Comparison of ENCODE assay signal across 9 cellular contexts in the genomic region with DNA sequence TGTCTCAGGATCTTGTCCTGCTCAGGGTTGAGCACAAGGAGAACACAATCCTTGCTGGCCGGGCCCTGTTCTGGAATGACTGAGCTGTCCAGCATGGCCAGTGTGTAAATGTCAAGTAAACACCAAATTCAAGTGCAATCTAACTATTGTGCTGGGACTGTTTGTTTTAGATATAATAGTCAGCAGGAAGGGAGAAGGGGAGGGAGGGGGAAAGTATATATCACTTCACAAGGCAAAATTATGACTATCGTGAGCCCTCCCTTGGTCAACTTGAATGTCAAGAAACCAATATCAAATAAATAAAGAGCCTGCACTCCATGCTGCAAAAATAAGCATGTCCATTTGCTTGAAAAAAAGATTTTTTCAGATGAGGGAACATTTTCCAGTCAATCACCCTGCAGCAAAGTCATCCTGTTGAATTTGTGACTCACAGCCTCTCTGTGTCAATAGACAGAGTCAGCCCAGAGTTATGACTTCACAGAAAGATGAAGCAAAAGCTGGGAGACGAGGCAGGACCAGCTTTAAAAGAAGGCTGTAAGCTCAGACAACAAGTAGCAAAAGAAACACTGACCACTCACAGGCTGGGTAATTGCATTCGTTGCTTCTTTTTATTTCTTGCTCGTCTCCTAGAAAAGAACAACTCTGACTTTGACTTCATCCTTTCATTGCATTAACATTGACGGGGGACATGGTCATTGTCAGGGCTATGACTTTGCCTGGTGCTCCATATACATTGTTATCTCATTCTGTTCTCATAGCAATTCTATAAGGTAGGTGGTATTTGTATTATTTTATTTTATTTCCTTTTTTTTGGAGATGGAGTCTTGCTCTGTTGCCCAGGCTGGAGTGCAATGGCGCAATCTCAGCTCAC. TPM values are rescaled to one million over a fixed set of nuclear protein-coding genes. Genes with fewer than 3 reads are reported as not detected.
DNase-seq lines count a peak whose midpoint lies in the region; ATAC-seq and TF ChIP-seq lines count a peak whose summit lies in the region.
"Had no signal": no experiment of that assay in that cellular context is flagged by ENCODE, and none has a peak within 500 bp of the region (broad histone marks: within the 10 kb centered on the region; RNA-seq: fewer than 3 reads in every experiment).

No MANE protein-coding gene starts in this region.

- H3K4me3 Mint-ChIP-seq in T-helper 17 cell: no peak overlapping the region
- H3K4me3 Mint-ChIP-seq: activated CD4-positive, alpha-beta memory T cell treated with anti-CD3 and anti-CD28 coated beads for 36 hours had no signal

- POLR2A ChIA-PET in Panc1 (lab: Charles Lee): interaction anchor here (0.5 kb wide), 1 partner anchor 202 kb away, joined by 8 read pairs; no protein-coding TSS in a partner anchor

- TF ChIP-seq CTCF in Panc1 (IDR thresholded peaks at IDR 0.05): no peak

- peaks cover 13% of the 10 kb centered on the region for H3K4me1 ChIP-seq in Panc1 (ENCODE audit: control insufficient read depth, insufficient read depth, low read length)

- no peaks in the 10 kb centered on the region for H3K36me3 Mint-ChIP-seq in T-helper 17 cell (ENCODE audit: low read depth)
- H3K36me3 Mint-ChIP-seq: activated CD4-positive, alpha-beta memory T cell treated with anti-CD3 and anti-CD28 coated beads for 36 hours had no signal

- H3K36me3 ChIP-seq in Panc1 (ENCODE audit: control insufficient read depth, insufficient read depth, low read length): no peaks in the 10 kb centered on the region

- H3K27me3 ChIP-seq in Panc1 (ENCODE audit: control insufficient read depth, insufficient read depth, low read length): no peaks in the 10 kb centered on the region

- no peaks in the 10 kb centered on the region for H3K4me1 Mint-ChIP-seq in T-helper 17 cell

- CTCF ChIA-PET in Panc1 (lab: Charles Lee): no interaction called here

- H3K9me3 ChIP-seq in Panc1 (ENCODE audit: control insufficient read depth, insufficient read depth, low read depth, low read length) (no peaks in the 10 kb centered on the region), T-helper 17 cell (ENCODE audit: control insufficient read depth, low read length, poor library complexity, severe bottlenecking) (no peaks in the 10 kb centered on the region)

- peak overlapping the region in 1 of 2 experiments; percentile 7; a peak in 2 of 4 replicates for H3K4me3 ChIP-seq in Panc1 (ENCODE audit: low read depth in 2 of 2, low read length in 2 of 2)

- peaks cover 16% of the 10 kb centered on the region for H3K27me3 Mint-ChIP-seq in T-helper 17 cell
- H3K27me3 Mint-ChIP-seq: activated CD4-positive, alpha-beta memory T cell treated with anti-CD3 and anti-CD28 coated beads for 36 hours had no signal

- H3K27ac Mint-ChIP-seq in T-helper 17 cell: no peak overlapping the region
- H3K27ac Mint-ChIP-seq: activated CD4-positive, alpha-beta memory T cell treated with anti-CD3 and anti-CD28 coated beads for 36 hours had no signal

- in situ Hi-C loops in Panc1 (cut with HindIII; ENCODE audit: low pct_unique_long_range_greater_than_20kb, low sequenced_read_pairs): no loop called here

- ATAC-seq in Panc1: peak; percentile 96
- no peak for ATAC-seq in T-helper 17 cell

- intact Hi-C loops in Panc1 (cut with micrococcal nuclease; ENCODE audit: unreplicated experiment): no loop called here

- BruUV-seq in Panc1 (replicated peaks; lab: Mats Ljungman, UMichigan): no TSS peak

- DNase-seq in ELR (ENCODE audit: low read depth) (peak; percentile 87), Panc1 (ENCODE audit: low read depth, low spot score) (peak; percentile 76), fibroblast of gingiva (ENCODE audit: low read depth) (peak; percentile 90), renal cortical epithelial cell (ENCODE audit: low read depth) (peak; percentile 92), SKM-1 treated with dmso at 0.1 percent for 144 hours (lab: John Stamatoyannopoulos, UW; ENCODE audit: unreplicated experiment) (no peak), COR-L47 (lab: John Stamatoyannopoulos, UW) (no peak), T-helper 17 cell (no peak)
- DNase-seq in activated naive CD4-positive, alpha-beta T cell treated with Interleukin-2 at 50 U/mL for 16 hours: no peak
- DNase-seq: activated CD4-positive, alpha-beta memory T cell treated with anti-CD3 and anti-CD28 coated beads for 36 hours had no signal

- H3K27ac ChIP-seq in Panc1 (ENCODE audit: low read length): peak overlapping the region; percentile 57

RNA-seq across cellular contexts. Expression of gene KLF4, which starts 15.3 kb away (rescaled TPM):
- 5.2 TPM for total RNA-seq in Panc1 (2021; ENCODE audit: unreplicated experiment)
- 2.9 TPM for polyA plus RNA-seq in Panc1 (2012; ENCODE audit: insufficient read length)
- 3.2 and 3.3 TPM in 2 replicates for total RNA-seq in renal cortical epithelial cell
- total RNA-seq in T-helper 17 cell: 10 to 100 TPM; 22.1 to 55.3 TPM

Comparison
In these comparisons a context has a peak if more than half of its experiments do, and no peak if none do; other contexts are left out.
1. DNase-seq: peak in ELR (single experiment), Panc1 (single experiment), fibroblast of gingiva (single experiment) and renal cortical epithelial cell (single experiment); none in SKM-1 treated with dmso at 0.1 percent for 144 hours (single experiment), activated naive CD4-positive, alpha-beta T cell treated with Interleukin-2 at 50 U/mL for 16 hours (single experiment), COR-L47 (single experiment) and T-helper 17 cell (0 of 3).